In genomic region chr14:74835607-74836250, GRCh38 we compare ENCODE assay signal across 15 cellular contexts. TPM values are rescaled to one million over a fixed set of nuclear protein-coding genes. Genes with fewer than 3 reads are reported as not detected.
DNase-seq lines count a peak whose midpoint lies in the region; ATAC-seq and TF ChIP-seq lines count a peak whose summit lies in the region.
"Had no signal": no experiment of that assay in that cellular context is flagged by ENCODE, and none has a peak within 500 bp of the region (broad histone marks: within the 10 kb centered on the region; RNA-seq: fewer than 3 reads in every experiment).

No MANE protein-coding gene starts in this region.

- BruUV-seq in mammary epithelial cell (replicated peaks; lab: Mats Ljungman, UMichigan) = TSS peak; percentile 80

- H3K4me2 ChIP-seq in Karpas-422 (ENCODE audit: low read depth, low read length, poor library complexity, severe bottlenecking) (peak overlapping the region; percentile 48), mammary epithelial cell (ENCODE audit: insufficient read depth, low read depth, low read length) (no peak overlapping the region)

- no peak for TF ChIP-seq CTCF in mammary epithelial cell (conservative IDR thresholded peaks at IDR 0.05 in 1 of 2, IDR thresholded peaks at IDR 0.05 in 1 of 2; ENCODE audit: extremely low read depth in 1 of 2, insufficient read depth in 1 of 2, low read depth in 1 of 2, low read length in 2 of 2)

- no peaks in the 10 kb centered on the region for H3K9me2 ChIP-seq in Karpas-422 (replicated peaks; ENCODE audit: insufficient read depth, low read length)

- in situ Hi-C loops in mammary epithelial cell (cut with MboI; ENCODE audit: low sequenced_read_pairs in 2 of 2) = no loop called here

- no peak overlapping the region for H3K9ac ChIP-seq in Karpas-422 (ENCODE audit: low read length)
- H3K9ac ChIP-seq in mammary epithelial cell (ENCODE audit: insufficient read depth, low read length) = no peak overlapping the region

- H3K4me1 ChIP-seq in Karpas-422 (ENCODE audit: low read length) = peaks cover 35% of the 10 kb centered on the region
- no peaks in the 10 kb centered on the region for H3K4me1 ChIP-seq in mammary epithelial cell (ENCODE audit: insufficient read depth, low read length)

- CTCF ChIA-PET in mammary epithelial cell (lab: Charles Lee; ENCODE audit: low non-redundant PET) = no interaction called here

- H3K27ac ChIP-seq in Karpas-422 (ENCODE audit: low read length) (peak overlapping the region; percentile 78), mammary epithelial cell (ENCODE audit: insufficient read depth, low read depth, low read length) (no peak overlapping the region)

- H3K9me3 ChIP-seq in Karpas-422 (ENCODE audit: low read length) = no peaks in the 10 kb centered on the region
- no peaks in the 10 kb centered on the region for H3K9me3 ChIP-seq in mammary epithelial cell (replicated peaks; ENCODE audit: insufficient read depth, low read length)
- H3K9me3 ChIP-seq: prostate gland had no signal

- intact Hi-C loops in mammary epithelial cell (cut with micrococcal nuclease) = no loop called here

- 0 out of 2 replicates have a peak overlapping the region, but pooled peaks have one; percentile 1 for H3K4me3 ChIP-seq in Karpas-422 (ENCODE audit: low read length)
- H3K4me3 ChIP-seq in mammary epithelial cell (replicated peaks in 1 of 3; ENCODE audit: insufficient read depth in 1 of 3, low read depth in 2 of 3, low read length in 3 of 3) = no peak overlapping the region
- H3K4me3 ChIP-seq: prostate gland had no signal

- ATAC-seq in GM21526 (IDR thresholded peaks at IDR 0.05; ENCODE audit: low FRiP score, unreplicated experiment) (no peak), HG02678 (IDR thresholded peaks at IDR 0.05; ENCODE audit: unreplicated experiment) (no peak), HG03460 (IDR thresholded peaks at IDR 0.05; ENCODE audit: unreplicated experiment) (no peak)

- no peak overlapping the region for H2AFZ ChIP-seq in Karpas-422 (ENCODE audit: low read length)
- H2AFZ ChIP-seq in mammary epithelial cell (ENCODE audit: low read depth, low read length) = no peak overlapping the region

- WGBS in mammary epithelial cell (ENCODE audit: low coverage, missing lambda C conversion rate) = 87% methylated on average over 7 of the region's 7 CpGs

- dilution Hi-C loops in mammary epithelial cell (cut with HindIII; ENCODE audit: low sequenced_read_pairs) = no loop called here

- H3K79me2 ChIP-seq in Karpas-422 (ENCODE audit: low read length) = no peaks in the 10 kb centered on the region
- no peaks in the 10 kb centered on the region for H3K79me2 ChIP-seq in mammary epithelial cell (ENCODE audit: insufficient read depth, low read length)

- H4K20me1 ChIP-seq in Karpas-422 (ENCODE audit: insufficient read depth, low read depth, low read length) (no peaks in the 10 kb centered on the region), mammary epithelial cell (ENCODE audit: insufficient read depth, low read length) (no peaks in the 10 kb centered on the region)

- no peaks in the 10 kb centered on the region for H3K27me3 ChIP-seq in Karpas-422 (ENCODE audit: low read length)
- H3K27me3 ChIP-seq in mammary epithelial cell (ENCODE audit: insufficient read depth, low read length) = no peaks in the 10 kb centered on the region

- peak; percentile 10 for DNase-seq in stimulated activated CD4-positive, alpha-beta T cell treated with anti-CD3 and anti-CD28 coated beads, Interleukin-4, amount 100 ng/mL, for 1 hour
- DNase-seq in stimulated activated CD4-positive, alpha-beta T cell treated with anti-CD3 and anti-CD28 coated beads, Interleukin-12 subunit alpha, Interleukin-12 subunit beta, amount 100 ng/mL, for 4 hours = no peak
- no peak for DNase-seq in Karpas-422
- no peak for DNase-seq in mammary epithelial cell
- no peak for DNase-seq in central memory CD4-positive, alpha-beta T cell
- DNase-seq: activated CD4-positive, alpha-beta T cell treated with anti-CD3 and anti-CD28 coated beads, Interleukin-2, amount 50 U/mL, for 48 hours; foreskin fibroblast had no signal

- peaks cover 34% of the 10 kb centered on the region for H3K36me3 ChIP-seq in Karpas-422 (ENCODE audit: insufficient read depth, low read length)
- peaks cover 12% of the 10 kb centered on the region for H3K36me3 ChIP-seq in mammary epithelial cell (ENCODE audit: insufficient read depth, low read length)
- H3K36me3 ChIP-seq: prostate gland had no signal

RNA-seq across cellular contexts. Expression of gene PROX2, which starts 40.2 kb away (rescaled TPM):
- 2.3 and 2.6 TPM in 2 replicates for total RNA-seq in Karpas-422 (2014; rRNA removed; shearing (Covaris generic); ENCODE audit: low replicate concordance)
- total RNA-seq in mammary epithelial cell = not detected
- polyA plus RNA-seq in mammary epithelial cell = not detected
- not detected for polyA minus RNA-seq in mammary epithelial cell
- total RNA-seq: astrocyte, H4, HT1080, mesenteric fat pad, prostate gland had no signal

RNA-seq across cellular contexts. Expression of gene DLST, which starts 46.0 kb away (rescaled TPM):
- total RNA-seq in Karpas-422 (2014; rRNA removed; shearing (Covaris generic); ENCODE audit: low replicate concordance) = 101 and 105 TPM in 2 replicates
- total RNA-seq in mammary epithelial cell = 100 to 1,000 TPM in 1 of 2 donors, 10 to 100 TPM in 1; 63.3 to 145 TPM
- 151 TPM for polyA plus RNA-seq in mammary epithelial cell
- polyA minus RNA-seq in mammary epithelial cell = 162 TPM
